Comparison of ENCODE assay signal across 1 cellular context in the genomic region with DNA sequence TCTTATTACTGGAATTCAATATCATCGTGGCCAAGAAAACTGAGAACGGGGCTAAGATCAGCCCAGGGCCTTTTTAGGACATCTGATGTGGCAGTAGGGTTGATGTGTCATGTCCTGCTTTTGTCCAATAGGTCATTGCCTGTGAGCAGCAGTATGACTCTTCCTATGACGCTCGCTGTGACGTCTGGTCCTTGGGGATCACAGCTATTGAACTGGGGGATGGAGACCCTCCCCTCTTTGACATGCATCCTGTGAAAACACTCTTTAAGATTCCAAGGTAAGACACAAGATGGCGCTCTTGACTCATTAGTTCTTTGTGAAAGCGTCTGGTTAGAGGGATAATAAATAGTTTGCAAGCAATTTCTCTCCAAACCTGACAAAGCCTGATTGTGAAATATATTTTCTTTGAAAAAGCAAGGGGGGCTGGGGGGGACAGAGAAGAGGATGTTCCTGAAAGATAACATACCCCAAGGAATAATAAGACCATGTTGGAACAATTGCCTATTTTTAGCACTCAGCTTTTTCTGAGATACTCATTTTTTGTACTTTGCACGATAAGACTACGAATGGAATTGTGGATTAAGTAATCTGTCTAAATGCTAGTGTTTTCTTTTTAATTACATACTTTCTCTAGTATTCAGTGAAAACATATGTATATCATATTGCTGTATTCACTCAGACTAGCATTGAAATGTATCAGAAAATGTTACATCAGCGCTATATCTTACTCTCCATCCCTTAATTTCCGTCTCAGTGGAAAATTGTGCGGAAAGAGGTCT.
TF ChIP-seq lines count a peak whose summit lies in the region.

No MANE protein-coding gene starts in this region.

TF ChIP-seq in IMR-90, 13 proteins besides CTCF, POLR2A, EP300 and RAD21 (continued from another document):
- TF ChIP-seq, protein P1, sequence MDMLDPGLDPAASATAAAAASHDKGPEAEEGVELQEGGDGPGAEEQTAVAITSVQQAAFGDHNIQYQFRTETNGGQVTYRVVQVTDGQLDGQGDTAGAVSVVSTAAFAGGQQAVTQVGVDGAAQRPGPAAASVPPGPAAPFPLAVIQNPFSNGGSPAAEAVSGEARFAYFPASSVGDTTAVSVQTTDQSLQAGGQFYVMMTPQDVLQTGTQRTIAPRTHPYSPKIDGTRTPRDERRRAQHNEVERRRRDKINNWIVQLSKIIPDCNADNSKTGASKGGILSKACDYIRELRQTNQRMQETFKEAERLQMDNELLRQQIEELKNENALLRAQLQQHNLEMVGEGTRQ (IDR thresholded peaks at IDR 0.05; ENCODE audit: low read depth, low read length), result no peak
- TF ChIP-seq RCOR1 (IDR thresholded peaks at IDR 0.05; ENCODE audit: insufficient replicate concordance, low read length) (no peak), NFE2L2 (IDR thresholded peaks at IDR 0.05; ENCODE audit: low read depth, low read length) (no peak), MXI1 (IDR thresholded peaks at IDR 0.05; ENCODE audit: borderline replicate concordance, low read depth, low read length) (no peak), BHLHE40 (IDR thresholded peaks at IDR 0.05; ENCODE audit: low read depth, low read length) (no peak), CHD1 (IDR thresholded peaks at IDR 0.05; ENCODE audit: low read depth, low read length) (no peak)
